ENCODE assay signal across 10 cellular contexts in genomic region chr7:12855036-12855435, GRCh38.
"Had no signal": no experiment of that assay in that cellular context is flagged by ENCODE, and none has a peak within 500 bp of the region (broad histone marks: within the 10 kb centered on the region; RNA-seq: fewer than 3 reads in every experiment).

No MANE protein-coding gene starts in this region.

- H3K4me2 ChIP-seq: GM23338 had no signal

- H3K4me1 ChIP-seq: HAP-1 had no signal

- H3K4me3 Mint-ChIP-seq: GM23338, HFFc6, IgD-negative memory B cell had no signal

- H3K4me3 ChIP-seq: GM23338, HAP-1 had no signal

- ATAC-seq: GM23338, HCT116, HepG2 had no signal

- FAIRE-seq: H1, HepG2 had no signal

- H3K9me3 Mint-ChIP-seq: HFFc6, IgD-negative memory B cell had no signal

- H3K9me3 ChIP-seq: HAP-1 had no signal

- H3K27me3 Mint-ChIP-seq: IgD-negative memory B cell had no signal

- DNase-seq: H7, HFFc6, KBM-7 had no signal

- H3K4me1 Mint-ChIP-seq: GM23338, IgD-negative memory B cell had no signal

- H3K36me3 Mint-ChIP-seq: IgD-negative memory B cell had no signal

- H3K36me3 ChIP-seq: HAP-1 had no signal

- H3K27ac ChIP-seq: HL-60 had no signal

- H3K27ac Mint-ChIP-seq: GM23338, HFFc6, IgD-negative memory B cell had no signal
